Comparison of ENCODE assay signal across 10 cellular contexts in genomic region chr15:98288091-98288590, GRCh38.
"Had no signal": no experiment of that assay in that cellular context is flagged by ENCODE, and none has a peak within 500 bp of the region (broad histone marks: within the 10 kb centered on the region; RNA-seq: fewer than 3 reads in every experiment).

No MANE protein-coding gene starts in this region.

- H3K9me3 ChIP-seq: HAP-1 had no signal

- H3K4me3 ChIP-seq: GM23248, HAP-1 had no signal

- DNase-seq: GM23248, GOT3, H7, HFFc6, KBM-7 had no signal

- H3K27me3 Mint-ChIP-seq: IgD-negative memory B cell had no signal

- H3K9me3 Mint-ChIP-seq: HFFc6 had no signal

- H3K36me3 ChIP-seq: HAP-1 had no signal

- H3K36me3 Mint-ChIP-seq: IgD-negative memory B cell had no signal

- H3K27ac ChIP-seq: GM23248, HL-60 had no signal

- H3K4me1 ChIP-seq: HAP-1 had no signal

- H3K9ac ChIP-seq: GM23248 had no signal

- H3K4me3 Mint-ChIP-seq: HFFc6, IgD-negative memory B cell had no signal

- H3K27ac Mint-ChIP-seq: HFFc6, IgD-negative memory B cell had no signal

- ATAC-seq: HCT116, HepG2 had no signal
